Comparison of ENCODE assay signal across 2 cellular contexts in genomic region chr20:46001498-46001897, GRCh38.
TF ChIP-seq lines count a peak whose summit lies in the region.

No MANE protein-coding gene starts in this region.

TF ChIP-seq in GM23338, 12 proteins besides CTCF, POLR2A, EP300 and RAD21 (continued from another document):
- TF ChIP-seq REST (IDR thresholded peaks at IDR 0.05; ENCODE audit: unreplicated experiment) (no peak), EZH2 (IDR thresholded peaks at IDR 0.05; ENCODE audit: low read depth, unreplicated experiment) (no peak)

TF ChIP-seq in neural cell, 6 proteins besides CTCF, POLR2A, EP300 and RAD21 (continued from another document):
- TF ChIP-seq REST (IDR thresholded peaks at IDR 0.05; ENCODE audit: borderline replicate concordance) = no peak
- TF ChIP-seq SMC3 (conservative IDR thresholded peaks at IDR 0.05; ENCODE audit: poor library complexity) = no peak
- no peak for TF ChIP-seq MXI1 (conservative IDR thresholded peaks at IDR 0.05; ENCODE audit: poor library complexity, severe bottlenecking)
